ENCODE assay signal across 1 cellular context in genomic region chr22:41237036-41237706, GRCh38.
TF ChIP-seq lines count a peak whose summit lies in the region.

No MANE protein-coding gene starts in this region.

TF ChIP-seq in HepG2, 621 proteins besides CTCF, POLR2A, EP300 and RAD21:
- TF ChIP-seq ZNF552 (CRISPR knock-in tag; IDR thresholded peaks at IDR 0.05; ENCODE audit: borderline replicate concordance) (no peak), ZBTB3 (CRISPR knock-in tag; IDR thresholded peaks at IDR 0.05; ENCODE audit: borderline replicate concordance, low read depth) (no peak), HNRNPL (IDR thresholded peaks at IDR 0.05; ENCODE audit: low read depth, low read length) (peak; percentile 68), DNMT1 (CRISPR knock-in tag; IDR thresholded peaks at IDR 0.05) (no peak), ZBTB33 (CRISPR knock-in tag; IDR thresholded peaks at IDR 0.05) (0 out of 2 replicates have a peak, but pooled peaks have one; percentile 23), RFX5 (IDR thresholded peaks at IDR 0.05; ENCODE audit: low read depth, low read length) (no peak), ASH2L (IDR thresholded peaks at IDR 0.05; ENCODE audit: insufficient read length, low read depth, low read length) (no peak), PHF8 (CRISPR knock-in tag; IDR thresholded peaks at IDR 0.05) (no peak), ZNF788 (CRISPR knock-in tag; IDR thresholded peaks at IDR 0.05; ENCODE audit: borderline replicate concordance) (no peak)
